22 cellular contexts compared by ENCODE assay signal in genomic region chr2:164719996-164720941, GRCh38.
DNase-seq lines count a peak whose midpoint lies in the region; ATAC-seq, FAIRE-seq and TF ChIP-seq lines count a peak whose summit lies in the region.
"Had no signal": no experiment of that assay in that cellular context is flagged by ENCODE, and none has a peak within 500 bp of the region (broad histone marks: within the 10 kb centered on the region; RNA-seq: fewer than 3 reads in every experiment).

No MANE protein-coding gene starts in this region.

- H3K36me3 Mint-ChIP-seq in astrocyte (ENCODE audit: low read depth, unreplicated experiment), result no peaks in the 10 kb centered on the region

- no peak for TF ChIP-seq POLR2A in prostate gland (IDR thresholded peaks at IDR 0.05)

- no peak overlapping the region for H3K9ac ChIP-seq in astrocyte (ENCODE audit: low read length)
- H3K9ac ChIP-seq: parathyroid adenoma had no signal

- no peaks in the 10 kb centered on the region for H4K20me1 ChIP-seq in astrocyte (ENCODE audit: insufficient read depth, low read length)

- peaks cover 38% of the 10 kb centered on the region for H3K4me1 Mint-ChIP-seq in astrocyte (ENCODE audit: low read depth, unreplicated experiment)
- H3K4me1 Mint-ChIP-seq: T-helper 17 cell had no signal

- FAIRE-seq in astrocyte (lab: Jason Lieb, UNC) (peak; percentile 41), GM19239 (lab: Jason Lieb, UNC) (no peak)

- TF ChIP-seq CTCF in astrocyte (IDR thresholded peaks at IDR 0.05; ENCODE audit: insufficient read depth, low read depth, low read length) (no peak), fibroblast of villous mesenchyme (IDR thresholded peaks at IDR 0.05; ENCODE audit: insufficient read depth, low read depth, low read length) (no peak), omental fat pad (IDR thresholded peaks at IDR 0.05) (no peak), prostate gland (IDR thresholded peaks at IDR 0.05) (no peak), psoas muscle (IDR thresholded peaks at IDR 0.05) (no peak)

- no peak overlapping the region for H2AFZ ChIP-seq in astrocyte (ENCODE audit: low read depth, low read length)
- H2AFZ ChIP-seq: parathyroid adenoma had no signal

- H3K27ac ChIP-seq in astrocyte (ENCODE audit: low read depth, low read length) (no peak overlapping the region), prostate gland (no peak overlapping the region), psoas muscle (no peak overlapping the region)
- H3K27ac ChIP-seq: lower lobe of right lung, parathyroid adenoma, Peyer's patch, upper lobe of right lung had no signal

- no peaks in the 10 kb centered on the region for H3K9me3 Mint-ChIP-seq in astrocyte (ENCODE audit: unreplicated experiment)
- H3K9me3 Mint-ChIP-seq: activated T-cell treated with anti-CD3 and anti-CD28 coated beads, Interleukin-2, amount 50 U/mL, for 4 hours had no signal

- no peaks in the 10 kb centered on the region for H3K79me2 ChIP-seq in astrocyte (ENCODE audit: insufficient read depth, low read length)
- H3K79me2 ChIP-seq: parathyroid adenoma had no signal

- 18% methylated on average over 3 of the region's 3 CpGs for WGBS in prostate gland
- WGBS in psoas muscle, 3 donors, result 39 to 70% (median 44%) methylated on average over 3 of the region's 3 CpGs

- H3K36me3 ChIP-seq in astrocyte (ENCODE audit: insufficient read depth, low read length) (no peaks in the 10 kb centered on the region), prostate gland (no peaks in the 10 kb centered on the region), psoas muscle (ENCODE audit: insufficient read depth in 1 of 2, low read depth in 1 of 2) (no peaks in the 10 kb centered on the region)
- H3K36me3 ChIP-seq: Peyer's patch had no signal

- H3K4me1 ChIP-seq in astrocyte (ENCODE audit: insufficient read depth, low read length) (peaks cover 4% of the 10 kb centered on the region), prostate gland (replicated peaks) (no peaks in the 10 kb centered on the region), psoas muscle (peaks cover 4% of the 10 kb centered on the region)
- H3K4me1 ChIP-seq: lower lobe of right lung, parathyroid adenoma, Peyer's patch had no signal

- H3K4me3 ChIP-seq in astrocyte (ENCODE audit: insufficient read depth, low read depth, low read length) (no peak overlapping the region), fibroblast of villous mesenchyme (ENCODE audit: low read depth, low read length) (no peak overlapping the region), prostate gland (no peak overlapping the region), psoas muscle (no peak overlapping the region)
- H3K4me3 ChIP-seq: heart left ventricle, lower lobe of right lung, Peyer's patch, upper lobe of right lung had no signal

- H3K27me3 Mint-ChIP-seq in astrocyte (ENCODE audit: low read depth, unreplicated experiment), result no peaks in the 10 kb centered on the region
- H3K27me3 Mint-ChIP-seq: T-helper 17 cell had no signal

- intact Hi-C loops in prostate gland (cut with DNase I), result loop anchor here (5.0 kb wide), 1 partner anchor 163 kb away; no protein-coding TSS in a partner anchor
- intact Hi-C loops in psoas muscle (cut with DNase I), result loop anchor here (2.0 to 5.0 kb wide), 2 partner anchors 153 to 159 kb away; no protein-coding TSS in a partner anchor

- peak; percentile 61 for ATAC-seq in omental fat pad (ENCODE audit: low FRiP score)
- no peak for ATAC-seq in psoas muscle
- ATAC-seq: activated T-cell treated with anti-CD3 and anti-CD28 coated beads, Interleukin-2, amount 50 U/mL, for 4 hours; lower lobe of right lung; T-helper 17 cell; upper lobe of right lung had no signal

- no peaks in the 10 kb centered on the region for H3K27me3 ChIP-seq in astrocyte (ENCODE audit: insufficient read depth, low read length)
- H3K27me3 ChIP-seq in prostate gland (replicated peaks; ENCODE audit: insufficient read depth), result no peaks in the 10 kb centered on the region
- no peaks in the 10 kb centered on the region for H3K27me3 ChIP-seq in psoas muscle (ENCODE audit: insufficient read depth in 3 of 3, low read length in 2 of 3)
- H3K27me3 ChIP-seq: heart left ventricle, Peyer's patch, upper lobe of right lung had no signal

- H3K4me3 Mint-ChIP-seq in astrocyte (ENCODE audit: unreplicated experiment), result peak overlapping the region; percentile 9
- H3K4me3 Mint-ChIP-seq: activated T-cell treated with anti-CD3 and anti-CD28 coated beads, Interleukin-2, amount 50 U/mL, for 4 hours; T-helper 17 cell had no signal

- no peak overlapping the region for H3K4me2 ChIP-seq in astrocyte (ENCODE audit: low read length)

- peak overlapping the region; percentile 99 for H3K27ac Mint-ChIP-seq in astrocyte (ENCODE audit: unreplicated experiment)
- H3K27ac Mint-ChIP-seq: T-helper 17 cell had no signal

- DNase-seq in EL (peak; percentile 46), astrocyte (ENCODE audit: low read depth) (peak; percentile 71), fibroblast of villous mesenchyme (ENCODE audit: low read depth) (peak; percentile 55), omental fat pad (ENCODE audit: low spot score) (no peak), prostate gland (ENCODE audit: low spot score) (no peak), GM19239 (ENCODE audit: insufficient read length, low spot score) (no peak), psoas muscle (no peak)
- DNase-seq in activated CD8-positive, alpha-beta memory T cell treated with anti-CD3 and anti-CD28 coated beads, Interleukin-2, amount 50 U/mL, for 48 hours, result no peak
- DNase-seq: activated CD4-positive, alpha-beta T cell treated with anti-CD3 and anti-CD28 coated beads for 4 hours; activated T-cell treated with anti-CD3 and anti-CD28 coated beads, Interleukin-2, amount 50 U/mL, for 4 hours; DND-41; effector memory CD4-positive, alpha-beta T cell; heart left ventricle; KG1; lower lobe of right lung; NCI-H187 treated with DMSO at 0.1 percent for 48 hours; NCI-H748 treated with DMSO at 0.1 percent for 48 hours; Peyer's patch; stimulated activated CD4-positive, alpha-beta T cell treated with anti-CD3 and anti-CD28 coated beads, Interleukin-1b, Interleukin-23, amount 100 ng/mL, for 48 hours; T-helper 17 cell; upper lobe of right lung had no signal

- H3K9me3 ChIP-seq in astrocyte (ENCODE audit: insufficient read depth, low read depth, low read length) (no peaks in the 10 kb centered on the region), prostate gland (no peaks in the 10 kb centered on the region), psoas muscle (no peaks in the 10 kb centered on the region)
- H3K9me3 ChIP-seq: heart left ventricle, lower lobe of right lung, Peyer's patch, upper lobe of right lung had no signal

Comparison
In these comparisons a context has a peak if more than half of its experiments do, and no peak if none do; other contexts are left out.
1. DNase-seq: peak in EL (single experiment), astrocyte (single experiment) and fibroblast of villous mesenchyme (single experiment); none in omental fat pad (single experiment), prostate gland (single experiment), activated CD8-positive, alpha-beta memory T cell treated with anti-CD3 and anti-CD28 coated beads, Interleukin-2, amount 50 U/mL, for 48 hours (single experiment), GM19239 (single experiment) and psoas muscle (0 of 2).